8 cellular contexts compared by ENCODE assay signal in genomic region chr17:29568331-29569244, GRCh38. TPM values are rescaled to one million over a fixed set of nuclear protein-coding genes. Genes with fewer than 3 reads are reported as not detected.
DNase-seq lines count a peak whose midpoint lies in the region; ATAC-seq and TF ChIP-seq lines count a peak whose summit lies in the region.

Gene TP53I13 (plus strand): TSS chr17:29568701. CDS start chr17:29568759, 58 bp downstream.

- H3K9me3 Mint-ChIP-seq in activated CD4-positive, alpha-beta T cell treated with anti-CD3 and anti-CD28 coated beads, Interleukin-2, amount 10 ng/mL, durations not matched to agents 7 days and 5 days = no peaks in the 10 kb centered on the region

- ATAC-seq in HG03103 (IDR thresholded peaks at IDR 0.05; ENCODE audit: low read depth, unreplicated experiment) (peak; percentile 37), left lung (peak; percentile 75)

- H3K36me3 Mint-ChIP-seq in activated CD4-positive, alpha-beta T cell treated with anti-CD3 and anti-CD28 coated beads, Interleukin-2, amount 10 ng/mL, durations not matched to agents 7 days and 5 days (ENCODE audit: low read depth) = peaks cover 16% of the 10 kb centered on the region

- H3K4me3 ChIP-seq in coronary artery (peak within 1 kb of the TSS; percentile 91), left lung (peak within 1 kb of the TSS; percentile 58 to 72)

- peaks cover 10 to 69% of the 10 kb centered on the region in 2 donors for H3K4me1 ChIP-seq in left lung

- no peak for TF ChIP-seq CTCF in coronary artery (IDR thresholded peaks at IDR 0.05)
- no peak for TF ChIP-seq CTCF in left lung (IDR thresholded peaks at IDR 0.05)

- peaks cover 0 to 6% of the 10 kb centered on the region in 2 donors for H3K36me3 ChIP-seq in left lung

- intact Hi-C loops in left lung (cut with DNase I) = no loop called here

- peaks cover 33% of the 10 kb centered on the region for H3K4me1 Mint-ChIP-seq in activated CD4-positive, alpha-beta T cell treated with anti-CD3 and anti-CD28 coated beads, Interleukin-2, amount 10 ng/mL, durations not matched to agents 7 days and 5 days

- DNase-seq in NCI-H2081 (lab: John Stamatoyannopoulos, UW) (peak; percentile 58 to 69), NCI-H2081 treated with DMSO at 0.1 percent for 48 hours (lab: John Stamatoyannopoulos, UW) (no peak), NCI-H524 treated with DMSO at 0.1 percent for 48 hours (lab: John Stamatoyannopoulos, UW) (peak; percentile 86), coronary artery (ENCODE audit: low spot score) (peak; percentile 83), left lung (peak; percentile 91 to 94)
- peak; percentile 91 for DNase-seq in activated CD4-positive, alpha-beta T cell treated with anti-CD3 and anti-CD28 coated beads, Interleukin-2, amount 10 ng/mL, durations not matched to agents 7 days and 5 days
- DNase-seq in stimulated activated CD4-positive, alpha-beta T cell treated with anti-CD3 and anti-CD28 coated beads, Interleukin-4, amount 100 ng/mL, for 4 hours = peak; percentile 92 to 95

- H3K27ac ChIP-seq in coronary artery (peak within 1 kb of the TSS; percentile 57 to 98), left lung (peak within 1 kb of the TSS; percentile 81 to 87)

- CTCF ChIA-PET in activated CD4-positive, alpha-beta T cell treated with anti-CD3 and anti-CD28 coated beads, Interleukin-2, amount 10 ng/mL, durations not matched to agents 7 days and 5 days (lab: Charles Lee) = interaction anchor here (0.6 to 7.7 kb wide), 12 partner anchors 11 to 199 kb away, joined by 3 to 77 read pairs (median 4); partner anchors contain the start of gene ANKRD13B

- H3K9me3 ChIP-seq in left lung = no peaks in the 10 kb centered on the region

- H3K27me3 ChIP-seq in left lung = peaks cover 0 to 11% of the 10 kb centered on the region in 2 donors

- peak within 1 kb of the TSS; percentile 95 for H3K4me3 Mint-ChIP-seq in activated CD4-positive, alpha-beta T cell treated with anti-CD3 and anti-CD28 coated beads, Interleukin-2, amount 10 ng/mL, durations not matched to agents 7 days and 5 days

- POLR2A ChIA-PET in activated CD4-positive, alpha-beta T cell treated with anti-CD3 and anti-CD28 coated beads, Interleukin-2, amount 10 ng/mL, durations not matched to agents 7 days and 5 days (lab: Charles Lee) = no interaction called here

- no peaks in the 10 kb centered on the region for H3K27me3 Mint-ChIP-seq in activated CD4-positive, alpha-beta T cell treated with anti-CD3 and anti-CD28 coated beads, Interleukin-2, amount 10 ng/mL, durations not matched to agents 7 days and 5 days

- peak within 1 kb of the TSS; percentile 97 for H3K27ac Mint-ChIP-seq in activated CD4-positive, alpha-beta T cell treated with anti-CD3 and anti-CD28 coated beads, Interleukin-2, amount 10 ng/mL, durations not matched to agents 7 days and 5 days

RNA-seq across cellular contexts. Expression of gene TP53I13, which starts in this region (rescaled TPM):
- total RNA-seq in activated CD4-positive, alpha-beta T cell treated with anti-CD3 and anti-CD28 coated beads, Interleukin-2, amount 10 ng/mL, durations not matched to agents 7 days and 5 days = 10 to 100 TPM; 71.4 to 75.0 TPM
- 10 to 100 TPM; 53.3 to 58.5 TPM for total RNA-seq in left lung
